1 cellular context compared by ENCODE assay signal in the genomic region with DNA sequence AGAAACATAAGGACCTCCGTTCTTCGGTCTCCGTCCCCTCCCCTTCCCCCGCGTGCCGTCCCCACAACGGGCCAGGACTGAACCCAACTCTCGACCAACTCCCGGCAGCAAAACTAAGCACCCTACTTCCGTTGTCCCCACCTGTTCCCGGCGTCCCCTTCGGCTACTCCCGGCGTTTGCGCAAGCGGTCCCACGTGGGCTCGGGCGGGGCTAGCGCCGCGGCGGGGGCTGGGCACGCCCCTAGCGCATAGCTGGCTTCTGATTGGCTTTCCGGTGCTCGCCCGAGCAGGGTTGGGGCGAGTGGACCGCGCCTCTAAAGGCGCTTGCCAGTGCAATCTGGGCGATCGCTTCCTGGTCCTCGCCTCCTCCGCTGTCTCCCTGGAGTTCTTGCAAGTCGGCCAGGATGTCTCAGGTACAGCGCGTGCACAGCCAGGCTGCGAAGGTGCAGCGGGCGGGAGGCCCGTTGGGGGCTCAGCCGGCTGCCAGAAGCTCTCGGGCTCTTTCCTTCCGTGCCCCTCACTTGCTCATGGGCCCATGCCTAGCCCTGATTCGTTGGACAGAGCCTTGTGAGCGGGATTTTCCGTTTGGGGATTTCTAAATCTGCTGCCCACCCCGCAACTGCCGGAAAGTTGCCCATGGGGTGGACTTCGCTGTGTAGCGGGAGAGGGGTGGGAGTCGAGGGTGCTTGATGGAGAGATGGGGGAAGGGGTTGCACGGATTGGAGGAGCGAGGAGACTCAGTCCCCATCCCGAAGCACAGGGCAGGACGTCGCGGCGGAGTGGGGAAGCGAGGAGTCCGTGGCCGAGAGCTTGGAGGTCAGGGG.
TF ChIP-seq lines count a peak whose summit lies in the region.

A gene (minus strand): TSS at position 186 of the 823 bp plus-strand sequence. CDS start 26,875 bp downstream, outside the sequence.
A gene (plus strand): TSS at position 329 of the 823 bp plus-strand sequence. CDS start 75 bp downstream, at position 404.

TF ChIP-seq in GM12878, 131 proteins besides CTCF, POLR2A, EP300 and RAD21 (continued from another document and continues in another):
- 0 out of 2 replicates have a peak, but pooled peaks have one; percentile 25 for TF ChIP-seq IRF4 (IDR thresholded peaks at IDR 0.05; ENCODE audit: low read depth, low read length)
- peak; percentile 15; the same call in 1 of the 2 replicates for TF ChIP-seq BACH1 (IDR thresholded peaks at IDR 0.05; ENCODE audit: borderline replicate concordance)
- no peak for TF ChIP-seq FOS (IDR thresholded peaks at IDR 0.05; ENCODE audit: borderline replicate concordance, extremely low read depth, insufficient read length)
- peak; percentile 33; the same call in 1 of the 2 replicates for TF ChIP-seq SPI1 (IDR thresholded peaks at IDR 0.05; ENCODE audit: borderline replicate concordance, insufficient read depth, low read depth, low read length)
- TF ChIP-seq, protein P1, sequence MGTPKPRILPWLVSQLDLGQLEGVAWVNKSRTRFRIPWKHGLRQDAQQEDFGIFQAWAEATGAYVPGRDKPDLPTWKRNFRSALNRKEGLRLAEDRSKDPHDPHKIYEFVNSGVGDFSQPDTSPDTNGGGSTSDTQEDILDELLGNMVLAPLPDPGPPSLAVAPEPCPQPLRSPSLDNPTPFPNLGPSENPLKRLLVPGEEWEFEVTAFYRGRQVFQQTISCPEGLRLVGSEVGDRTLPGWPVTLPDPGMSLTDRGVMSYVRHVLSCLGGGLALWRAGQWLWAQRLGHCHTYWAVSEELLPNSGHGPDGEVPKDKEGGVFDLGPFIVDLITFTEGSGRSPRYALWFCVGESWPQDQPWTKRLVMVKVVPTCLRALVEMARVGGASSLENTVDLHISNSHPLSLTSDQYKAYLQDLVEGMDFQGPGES (IDR thresholded peaks at IDR 0.05): no peak
- TF ChIP-seq, protein P2, sequence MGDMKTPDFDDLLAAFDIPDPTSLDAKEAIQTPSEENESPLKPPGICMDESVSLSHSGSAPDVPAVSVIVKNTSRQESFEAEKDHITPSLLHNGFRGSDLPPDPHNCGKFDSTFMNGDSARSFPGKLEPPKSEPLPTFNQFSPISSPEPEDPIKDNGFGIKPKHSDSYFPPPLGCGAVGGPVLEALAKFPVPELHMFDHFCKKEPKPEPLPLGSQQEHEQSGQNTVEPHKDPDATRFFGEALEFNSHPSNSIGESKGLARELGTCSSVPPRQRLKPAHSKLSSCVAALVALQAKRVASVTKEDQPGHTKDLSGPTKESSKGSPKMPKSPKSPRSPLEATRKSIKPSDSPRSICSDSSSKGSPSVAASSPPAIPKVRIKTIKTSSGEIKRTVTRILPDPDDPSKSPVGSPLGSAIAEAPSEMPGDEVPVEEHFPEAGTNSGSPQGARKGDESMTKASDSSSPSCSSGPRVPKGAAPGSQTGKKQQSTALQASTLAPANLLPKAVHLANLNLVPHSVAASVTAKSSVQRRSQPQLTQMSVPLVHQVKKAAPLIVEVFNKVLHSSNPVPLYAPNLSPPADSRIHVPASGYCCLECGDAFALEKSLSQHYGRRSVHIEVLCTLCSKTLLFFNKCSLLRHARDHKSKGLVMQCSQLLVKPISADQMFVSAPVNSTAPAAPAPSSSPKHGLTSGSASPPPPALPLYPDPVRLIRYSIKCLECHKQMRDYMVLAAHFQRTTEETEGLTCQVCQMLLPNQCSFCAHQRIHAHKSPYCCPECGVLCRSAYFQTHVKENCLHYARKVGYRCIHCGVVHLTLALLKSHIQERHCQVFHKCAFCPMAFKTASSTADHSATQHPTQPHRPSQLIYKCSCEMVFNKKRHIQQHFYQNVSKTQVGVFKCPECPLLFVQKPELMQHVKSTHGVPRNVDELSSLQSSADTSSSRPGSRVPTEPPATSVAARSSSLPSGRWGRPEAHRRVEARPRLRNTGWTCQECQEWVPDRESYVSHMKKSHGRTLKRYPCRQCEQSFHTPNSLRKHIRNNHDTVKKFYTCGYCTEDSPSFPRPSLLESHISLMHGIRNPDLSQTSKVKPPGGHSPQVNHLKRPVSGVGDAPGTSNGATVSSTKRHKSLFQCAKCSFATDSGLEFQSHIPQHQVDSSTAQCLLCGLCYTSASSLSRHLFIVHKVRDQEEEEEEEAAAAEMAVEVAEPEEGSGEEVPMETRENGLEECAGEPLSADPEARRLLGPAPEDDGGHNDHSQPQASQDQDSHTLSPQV (IDR thresholded peaks at IDR 0.05): no peak
- TF ChIP-seq BHLHE40 (IDR thresholded peaks at IDR 0.05; ENCODE audit: borderline replicate concordance in 1 of 2, low read depth in 2 of 2, low read length in 1 of 2): peak in 1 of 2 experiments; percentile 61; a peak in 2 of 4 replicates
- TF ChIP-seq ASH2L (IDR thresholded peaks at IDR 0.05; ENCODE audit: borderline replicate concordance, low read depth): no peak
- peak in 1 of 2 experiments; percentile 30; a peak in 1 of 3 replicates for TF ChIP-seq EGR1 (IDR thresholded peaks at IDR 0.05; ENCODE audit: borderline replicate concordance in 1 of 2, low read depth in 2 of 2, low read length in 2 of 2)
- TF ChIP-seq CHD1 (IDR thresholded peaks at IDR 0.05; ENCODE audit: low read depth, low read length): no peak
- TF ChIP-seq, protein P3, sequence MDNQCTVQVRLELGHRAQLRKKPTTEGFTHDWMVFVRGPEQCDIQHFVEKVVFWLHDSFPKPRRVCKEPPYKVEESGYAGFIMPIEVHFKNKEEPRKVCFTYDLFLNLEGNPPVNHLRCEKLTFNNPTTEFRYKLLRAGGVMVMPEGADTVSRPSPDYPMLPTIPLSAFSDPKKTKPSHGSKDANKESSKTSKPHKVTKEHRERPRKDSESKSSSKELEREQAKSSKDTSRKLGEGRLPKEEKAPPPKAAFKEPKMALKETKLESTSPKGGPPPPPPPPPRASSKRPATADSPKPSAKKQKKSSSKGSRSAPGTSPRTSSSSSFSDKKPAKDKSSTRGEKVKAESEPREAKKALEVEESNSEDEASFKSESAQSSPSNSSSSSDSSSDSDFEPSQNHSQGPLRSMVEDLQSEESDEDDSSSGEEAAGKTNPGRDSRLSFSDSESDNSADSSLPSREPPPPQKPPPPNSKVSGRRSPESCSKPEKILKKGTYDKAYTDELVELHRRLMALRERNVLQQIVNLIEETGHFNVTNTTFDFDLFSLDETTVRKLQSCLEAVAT (IDR thresholded peaks at IDR 0.05): peak; percentile 68; the same call in 1 of the 2 replicates
- TF ChIP-seq SIX5 (IDR thresholded peaks at IDR 0.05; ENCODE audit: low read depth, low read length, severe bottlenecking): peak; percentile 8
- TF ChIP-seq, protein P4, sequence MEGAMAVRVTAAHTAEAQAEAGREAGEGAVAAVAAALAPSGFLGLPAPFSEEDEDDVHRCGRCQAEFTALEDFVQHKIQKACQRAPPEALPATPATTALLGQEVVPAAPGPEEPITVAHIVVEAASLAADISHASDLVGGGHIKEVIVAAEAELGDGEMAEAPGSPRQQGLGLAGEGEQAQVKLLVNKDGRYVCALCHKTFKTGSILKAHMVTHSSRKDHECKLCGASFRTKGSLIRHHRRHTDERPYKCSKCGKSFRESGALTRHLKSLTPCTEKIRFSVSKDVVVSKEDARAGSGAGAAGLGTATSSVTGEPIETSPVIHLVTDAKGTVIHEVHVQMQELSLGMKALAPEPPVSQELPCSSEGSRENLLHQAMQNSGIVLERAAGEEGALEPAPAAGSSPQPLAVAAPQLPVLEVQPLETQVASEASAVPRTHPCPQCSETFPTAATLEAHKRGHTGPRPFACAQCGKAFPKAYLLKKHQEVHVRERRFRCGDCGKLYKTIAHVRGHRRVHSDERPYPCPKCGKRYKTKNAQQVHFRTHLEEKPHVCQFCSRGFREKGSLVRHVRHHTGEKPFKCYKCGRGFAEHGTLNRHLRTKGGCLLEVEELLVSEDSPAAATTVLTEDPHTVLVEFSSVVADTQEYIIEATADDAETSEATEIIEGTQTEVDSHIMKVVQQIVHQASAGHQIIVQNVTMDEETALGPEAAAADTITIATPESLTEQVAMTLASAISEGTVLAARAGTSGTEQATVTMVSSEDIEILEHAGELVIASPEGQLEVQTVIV (IDR thresholded peaks at IDR 0.05; ENCODE audit: borderline replicate concordance, partially characterized antibody): no peak
- 0 out of 2 replicates have a peak, but pooled peaks have one; percentile 63 for TF ChIP-seq HDGF (IDR thresholded peaks at IDR 0.05)
- TF ChIP-seq ZNF622 (IDR thresholded peaks at IDR 0.05): no peak
- no peak for TF ChIP-seq NR2C2 (IDR thresholded peaks at IDR 0.05; ENCODE audit: borderline replicate concordance, control insufficient read depth, insufficient read length, low read depth)
- TF ChIP-seq PML (IDR thresholded peaks at IDR 0.05; ENCODE audit: low read length): peak; percentile 98
- peak; percentile 81 for TF ChIP-seq RELA (IDR thresholded peaks at IDR 0.05; ENCODE audit: borderline replicate concordance, partially characterized antibody)
- TF ChIP-seq EED (IDR thresholded peaks at IDR 0.05; ENCODE audit: low read depth): peak; percentile 57; the same call in 1 of the 2 replicates
- TF ChIP-seq SUZ12 (IDR thresholded peaks at IDR 0.05; ENCODE audit: unreplicated experiment): no peak
- peak; percentile 94 for TF ChIP-seq TAF1 (IDR thresholded peaks at IDR 0.05; ENCODE audit: borderline replicate concordance, low read depth, low read length)
- 0 out of 2 replicates have a peak, but pooled peaks have one; percentile 27 for TF ChIP-seq ESRRA (IDR thresholded peaks at IDR 0.05; ENCODE audit: low read length)
- TF ChIP-seq, protein P5, sequence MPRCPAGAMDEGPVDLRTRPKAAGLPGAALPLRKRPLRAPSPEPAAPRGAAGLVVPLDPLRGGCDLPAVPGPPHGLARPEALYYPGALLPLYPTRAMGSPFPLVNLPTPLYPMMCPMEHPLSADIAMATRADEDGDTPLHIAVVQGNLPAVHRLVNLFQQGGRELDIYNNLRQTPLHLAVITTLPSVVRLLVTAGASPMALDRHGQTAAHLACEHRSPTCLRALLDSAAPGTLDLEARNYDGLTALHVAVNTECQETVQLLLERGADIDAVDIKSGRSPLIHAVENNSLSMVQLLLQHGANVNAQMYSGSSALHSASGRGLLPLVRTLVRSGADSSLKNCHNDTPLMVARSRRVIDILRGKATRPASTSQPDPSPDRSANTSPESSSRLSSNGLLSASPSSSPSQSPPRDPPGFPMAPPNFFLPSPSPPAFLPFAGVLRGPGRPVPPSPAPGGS (IDR thresholded peaks at IDR 0.05; ENCODE audit: borderline replicate concordance, insufficient read depth, low read depth, low read length, poor library complexity, severe bottlenecking): peak; percentile 34
- TF ChIP-seq ZBED1 (IDR thresholded peaks at IDR 0.05; ENCODE audit: borderline replicate concordance): peak; percentile 89; the same call in 1 of the 2 replicates
- TF ChIP-seq JUNB (IDR thresholded peaks at IDR 0.05): no peak
- no peak for TF ChIP-seq FOXK2 (IDR thresholded peaks at IDR 0.05)
- peak; percentile 72 for TF ChIP-seq NRF1 (conservative IDR thresholded peaks at IDR 0.05; ENCODE audit: low read depth, low read length)
- peak; percentile 56 for TF ChIP-seq SMAD1 (IDR thresholded peaks at IDR 0.05; ENCODE audit: low read depth, partially characterized antibody)
- TF ChIP-seq KAT2A (conservative IDR thresholded peaks at IDR 0.05; ENCODE audit: control insufficient read depth, low read depth, low read length): no peak
- TF ChIP-seq, protein P6, sequence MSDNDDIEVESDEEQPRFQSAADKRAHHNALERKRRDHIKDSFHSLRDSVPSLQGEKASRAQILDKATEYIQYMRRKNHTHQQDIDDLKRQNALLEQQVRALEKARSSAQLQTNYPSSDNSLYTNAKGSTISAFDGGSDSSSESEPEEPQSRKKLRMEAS (IDR thresholded peaks at IDR 0.05; ENCODE audit: low read depth, low read length): peak; percentile 88
- peak; percentile 93 for TF ChIP-seq TCF3 (IDR thresholded peaks at IDR 0.05; ENCODE audit: borderline replicate concordance, insufficient read depth, low read depth, low read length)
- TF ChIP-seq, protein P7, sequence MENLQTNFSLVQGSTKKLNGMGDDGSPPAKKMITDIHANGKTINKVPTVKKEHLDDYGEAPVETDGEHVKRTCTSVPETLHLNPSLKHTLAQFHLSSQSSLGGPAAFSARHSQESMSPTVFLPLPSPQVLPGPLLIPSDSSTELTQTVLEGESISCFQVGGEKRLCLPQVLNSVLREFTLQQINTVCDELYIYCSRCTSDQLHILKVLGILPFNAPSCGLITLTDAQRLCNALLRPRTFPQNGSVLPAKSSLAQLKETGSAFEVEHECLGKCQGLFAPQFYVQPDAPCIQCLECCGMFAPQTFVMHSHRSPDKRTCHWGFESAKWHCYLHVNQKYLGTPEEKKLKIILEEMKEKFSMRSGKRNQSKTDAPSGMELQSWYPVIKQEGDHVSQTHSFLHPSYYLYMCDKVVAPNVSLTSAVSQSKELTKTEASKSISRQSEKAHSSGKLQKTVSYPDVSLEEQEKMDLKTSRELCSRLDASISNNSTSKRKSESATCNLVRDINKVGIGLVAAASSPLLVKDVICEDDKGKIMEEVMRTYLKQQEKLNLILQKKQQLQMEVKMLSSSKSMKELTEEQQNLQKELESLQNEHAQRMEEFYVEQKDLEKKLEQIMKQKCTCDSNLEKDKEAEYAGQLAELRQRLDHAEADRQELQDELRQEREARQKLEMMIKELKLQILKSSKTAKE (IDR thresholded peaks at IDR 0.05; ENCODE audit: low read depth, poor library complexity, severe bottlenecking): no peak
- TF ChIP-seq CBX3 (IDR thresholded peaks at IDR 0.05; ENCODE audit: borderline replicate concordance, low read depth): no peak
- TF ChIP-seq MEF2A (IDR thresholded peaks at IDR 0.05; ENCODE audit: insufficient read depth, low read depth, low read length): peak; percentile 18; the same call in 1 of the 2 replicates
- TF ChIP-seq POLR2AphosphoS2 (IDR thresholded peaks at IDR 0.05; ENCODE audit: low read depth, low read length): peak; percentile 81; the same call in 1 of the 2 replicates
- no peak for TF ChIP-seq HDAC6 (IDR thresholded peaks at IDR 0.05; ENCODE audit: unreplicated experiment)
- TF ChIP-seq NFXL1 (IDR thresholded peaks at IDR 0.05; ENCODE audit: borderline replicate concordance): no peak
- no peak for TF ChIP-seq STAT3 (IDR thresholded peaks at IDR 0.05; ENCODE audit: low read depth, low read length)
- TF ChIP-seq SREBF2 (IDR thresholded peaks at IDR 0.05; ENCODE audit: low read length): peak; percentile 40; the same call in 1 of the 2 replicates
- peak; percentile 83; the same call in 2 of the 3 replicates for TF ChIP-seq POU2F2 (IDR thresholded peaks at IDR 0.05; ENCODE audit: borderline replicate concordance, low read depth, low read length)
- TF ChIP-seq IKZF1 (conservative IDR thresholded peaks at IDR 0.05): peak; percentile 69
- peak; percentile 42; the same call in 1 of the 2 replicates for TF ChIP-seq PAX5 (IDR thresholded peaks at IDR 0.05; ENCODE audit: borderline replicate concordance, low read depth, low read length)
- TF ChIP-seq NFIC (IDR thresholded peaks at IDR 0.05; ENCODE audit: low read depth, low read length): no peak
- TF ChIP-seq MXI1 (IDR thresholded peaks at IDR 0.05; ENCODE audit: low read depth, low read length): peak; percentile 87
